Comparison of ENCODE assay signal across 13 cellular contexts in genomic region chrX:18676470-18676869, GRCh38. TPM values are rescaled to one million over a fixed set of nuclear protein-coding genes. Genes with fewer than 3 reads are reported as not detected.
DNase-seq lines count a peak whose midpoint lies in the region; ATAC-seq, FAIRE-seq and TF ChIP-seq lines count a peak whose summit lies in the region.
"Had no signal": no experiment of that assay in that cellular context is flagged by ENCODE, and none has a peak within 500 bp of the region (broad histone marks: within the 10 kb centered on the region; RNA-seq: fewer than 3 reads in every experiment).

No MANE protein-coding gene starts in this region.

- DNase-seq in A549 (ENCODE audit: low read depth in 1 of 2, low spot score in 1 of 2) (peak; percentile 37 to 50), T-helper 17 cell (no peak), immature natural killer cell (no peak), hippocampal formation (lab: John Stamatoyannopoulos, UW) (no peak)
- no peak for DNase-seq in activated T-cell treated with anti-CD3 and anti-CD28 coated beads, Interleukin-2, amount 50 U/mL, for 24 hours
- no peak for DNase-seq in activated CD4-positive, CD25-positive, alpha-beta regulatory T cell treated with anti-CD3 and anti-CD28 coated beads, Interleukin-2, amount 50 U/mL, for 72 hours
- DNase-seq: CD4-positive, alpha-beta memory T cell; NCI-H345; T1000 had no signal

- H3K27me3 Mint-ChIP-seq in T-helper 17 cell = no peaks in the 10 kb centered on the region
- H3K27me3 Mint-ChIP-seq in immature natural killer cell (ENCODE audit: low read depth in 3 of 3) = peaks cover 11 to 17% (median 15%) of the 10 kb centered on the region in 3 donors
- H3K27me3 Mint-ChIP-seq in activated T-cell treated with anti-CD3 and anti-CD28 coated beads, Interleukin-2, amount 50 U/mL, for 24 hours = peaks cover 2% of the 10 kb centered on the region
- H3K27me3 Mint-ChIP-seq: CD4-positive, alpha-beta memory T cell had no signal

- peak overlapping the region; percentile 22; the same call in 1 of the 3 replicates for H3K4me2 ChIP-seq in A549

- POLR2A ChIA-PET in A549 (lab: Yijun Ruan, JAX) = interaction anchor here (0.6 to 0.9 kb wide), 2 partner anchors 38 to 209 kb away, joined by 3 to 7 read pairs; no protein-coding TSS in a partner anchor
- POLR2A ChIA-PET in HEK293 (lab: Yijun Ruan, JAX) = interaction anchor here (0.7 to 1.2 kb wide), 2 partner anchors 26 to 289 kb away, joined by 3 to 4 read pairs; no protein-coding TSS in a partner anchor

- H3K4me3 Mint-ChIP-seq in T-helper 17 cell (no peak overlapping the region), immature natural killer cell (peak overlapping the region in 3 of 5 donors; percentile 59 to 84 (median 83))
- H3K4me3 Mint-ChIP-seq in activated T-cell treated with anti-CD3 and anti-CD28 coated beads, Interleukin-2, amount 50 U/mL, for 24 hours = no peak overlapping the region

- H3K27ac ChIP-seq in A549 (peak overlapping the region in 1 of 2 experiments; percentile 96; a peak in 1 of 6 replicates), HEK293 (ENCODE audit: extremely low read depth, low read depth, low read length) (no peak overlapping the region)

- H3K4me3 ChIP-seq in A549 = no peak overlapping the region
- no peak overlapping the region for H3K4me3 ChIP-seq in HEK293 (ENCODE audit: low read depth, low read length)
- H3K4me3 ChIP-seq: lung had no signal

- peaks cover 2% of the 10 kb centered on the region for H3K36me3 Mint-ChIP-seq in T-helper 17 cell (ENCODE audit: low read depth)
- no peaks in the 10 kb centered on the region for H3K36me3 Mint-ChIP-seq in immature natural killer cell
- H3K36me3 Mint-ChIP-seq in activated T-cell treated with anti-CD3 and anti-CD28 coated beads, Interleukin-2, amount 50 U/mL, for 24 hours (ENCODE audit: low read depth) = no peaks in the 10 kb centered on the region

- no peak for TF ChIP-seq POLR2A in A549 (IDR thresholded peaks at IDR 0.05; ENCODE audit: low read length)

- TF ChIP-seq RAD21 in A549 (conservative IDR thresholded peaks at IDR 0.05 in 1 of 2, IDR thresholded peaks at IDR 0.05 in 1 of 2) = peak in 1 of 2 experiments; percentile 7; a peak in 1 of 5 replicates

- CTCF ChIA-PET in A549 (lab: Yijun Ruan, JAX) = interaction anchor here (0.9 to 3.7 kb wide), 8 partner anchors 10 to 257 kb away, joined by 3 to 23 read pairs (median 5); no protein-coding TSS in a partner anchor
- CTCF ChIA-PET in HEK293 (lab: Yijun Ruan, JAX) = interaction anchor here (0.6 to 1.3 kb wide), 12 partner anchors 11 to 638 kb away, joined by 3 to 5 read pairs (median 3); partner anchors contain the start of gene PPEF1

- TF ChIP-seq CTCF in A549 (IDR thresholded peaks at IDR 0.05) (no peak; the same call in 2 of the 3 replicates), HEK293 (tag by site-specific recombination; IDR thresholded peaks at IDR 0.05) (no peak)

- H3K27ac Mint-ChIP-seq in T-helper 17 cell (peak overlapping the region; percentile 92), immature natural killer cell (peak overlapping the region in 3 of 6 donors; percentile 25 to 82 (median 40))
- no peak overlapping the region for H3K27ac Mint-ChIP-seq in activated T-cell treated with anti-CD3 and anti-CD28 coated beads, Interleukin-2, amount 50 U/mL, for 24 hours

- H3K4me1 ChIP-seq in A549 (peaks cover 13% of the 10 kb centered on the region; the same call in 2 of the 3 replicates), HEK293 (ENCODE audit: control insufficient read depth, insufficient read depth, low read length) (no peaks in the 10 kb centered on the region; the same call in 1 of the 2 replicates)

- H3K9me3 Mint-ChIP-seq in immature natural killer cell = no peaks in the 10 kb centered on the region
- no peaks in the 10 kb centered on the region for H3K9me3 Mint-ChIP-seq in activated T-cell treated with anti-CD3 and anti-CD28 coated beads, Interleukin-2, amount 50 U/mL, for 24 hours

- no peak for TF ChIP-seq EP300 in A549 (IDR thresholded peaks at IDR 0.05)

- FAIRE-seq in A549 (lab: Jason Lieb, UNC) = peak; percentile 67
- FAIRE-seq: H54 had no signal

- H3K9me3 ChIP-seq in A549 (no peaks in the 10 kb centered on the region), HEK293 (ENCODE audit: control insufficient read depth, insufficient read depth, low read depth, low read length) (no peaks in the 10 kb centered on the region), T-helper 17 cell (ENCODE audit: control insufficient read depth, low read length, poor library complexity, severe bottlenecking) (no peaks in the 10 kb centered on the region)

- H3K36me3 ChIP-seq in HEK293 (ENCODE audit: control insufficient read depth in 2 of 2, insufficient read depth in 1 of 2, low read length in 2 of 2) = no peaks in the 10 kb centered on the region

- WGBS in A549 (ENCODE audit: missing lambda C conversion rate) = 61% methylated on average over 10 of the region's 11 CpGs

- H3K4me1 Mint-ChIP-seq in T-helper 17 cell (peaks cover 9% of the 10 kb centered on the region), immature natural killer cell (peaks cover 15 to 19% of the 10 kb centered on the region in 2 donors)
- peaks cover 11% of the 10 kb centered on the region for H3K4me1 Mint-ChIP-seq in activated T-cell treated with anti-CD3 and anti-CD28 coated beads, Interleukin-2, amount 50 U/mL, for 24 hours (ENCODE audit: low read depth)

- peak; percentile 23 to 64; a peak in 4 of 6 replicates for ATAC-seq in A549
- no peak for ATAC-seq in T-helper 17 cell
- ATAC-seq in HG02870 (IDR thresholded peaks at IDR 0.05; ENCODE audit: unreplicated experiment) = no peak

TF ChIP-seq in A549, 52 proteins besides CTCF, POLR2A, EP300 and RAD21 (continues in another document):
- TF ChIP-seq POLR2AphosphoS2 (conservative IDR thresholded peaks at IDR 0.05; ENCODE audit: low read length) (no peak), GATA3 (IDR thresholded peaks at IDR 0.05; ENCODE audit: borderline replicate concordance) (no peak), NPAS2 (CRISPR knock-in tag; IDR thresholded peaks at IDR 0.05; ENCODE audit: borderline replicate concordance) (no peak), CHD4 (IDR thresholded peaks at IDR 0.05; ENCODE audit: borderline replicate concordance) (no peak), HEYL (CRISPR knock-in tag; IDR thresholded peaks at IDR 0.05) (no peak), SMC3 (IDR thresholded peaks at IDR 0.05) (no peak), EHMT2 (IDR thresholded peaks at IDR 0.05; ENCODE audit: low read depth) (no peak), MAFK (IDR thresholded peaks at IDR 0.05; ENCODE audit: partially characterized antibody) (no peak), ZFP36 (IDR thresholded peaks at IDR 0.05; ENCODE audit: borderline replicate concordance, partially characterized antibody) (no peak), RCOR1 (IDR thresholded peaks at IDR 0.05; ENCODE audit: low read depth, low read length) (no peak)
- TF ChIP-seq, protein P1, sequence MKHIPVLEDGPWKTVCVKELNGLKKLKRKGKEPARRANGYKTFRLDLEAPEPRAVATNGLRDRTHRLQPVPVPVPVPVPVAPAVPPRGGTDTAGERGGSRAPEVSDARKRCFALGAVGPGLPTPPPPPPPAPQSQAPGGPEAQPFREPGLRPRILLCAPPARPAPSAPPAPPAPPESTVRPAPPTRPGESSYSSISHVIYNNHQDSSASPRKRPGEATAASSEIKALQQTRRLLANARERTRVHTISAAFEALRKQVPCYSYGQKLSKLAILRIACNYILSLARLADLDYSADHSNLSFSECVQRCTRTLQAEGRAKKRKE (CRISPR knock-in tag; IDR thresholded peaks at IDR 0.05; ENCODE audit: low read depth) = no peak

TF ChIP-seq in HEK293, 187 proteins besides CTCF, POLR2A, EP300 and RAD21:
- TF ChIP-seq SCRT2 (tag by site-specific recombination; IDR thresholded peaks at IDR 0.05) (peak; percentile 89), IKZF3 (tag by site-specific recombination; IDR thresholded peaks at IDR 0.05) (peak; percentile 72), SCRT1 (tag by site-specific recombination; IDR thresholded peaks at IDR 0.05; ENCODE audit: borderline replicate concordance) (peak; percentile 67; the same call in 1 of the 2 replicates), ZNF530 (tag by site-specific recombination; IDR thresholded peaks at IDR 0.05; ENCODE audit: low read depth) (no peak)
- TF ChIP-seq, protein P2, sequence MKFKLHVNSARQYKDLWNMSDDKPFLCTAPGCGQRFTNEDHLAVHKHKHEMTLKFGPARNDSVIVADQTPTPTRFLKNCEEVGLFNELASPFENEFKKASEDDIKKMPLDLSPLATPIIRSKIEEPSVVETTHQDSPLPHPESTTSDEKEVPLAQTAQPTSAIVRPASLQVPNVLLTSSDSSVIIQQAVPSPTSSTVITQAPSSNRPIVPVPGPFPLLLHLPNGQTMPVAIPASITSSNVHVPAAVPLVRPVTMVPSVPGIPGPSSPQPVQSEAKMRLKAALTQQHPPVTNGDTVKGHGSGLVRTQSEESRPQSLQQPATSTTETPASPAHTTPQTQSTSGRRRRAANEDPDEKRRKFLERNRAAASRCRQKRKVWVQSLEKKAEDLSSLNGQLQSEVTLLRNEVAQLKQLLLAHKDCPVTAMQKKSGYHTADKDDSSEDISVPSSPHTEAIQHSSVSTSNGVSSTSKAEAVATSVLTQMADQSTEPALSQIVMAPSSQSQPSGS (tag by site-specific recombination; IDR thresholded peaks at IDR 0.05; ENCODE audit: low read depth) = no peak
TF ChIP-seq in HEK293: peak in this region for 3.

RNA-seq across cellular contexts. Expression of gene RS1, which starts 4.6 kb away (rescaled TPM):
- polyA plus RNA-seq in A549 (2011; rRNA removed) (not detected in 2 replicates), A549 (2017; fragmentation: RNase III; extraction: RNeasy Plus Mini Kit Qiagen cat#74134 plus additional on column Dnase treatment) (not detected in 3 replicates), immature natural killer cell (not detected)
- polyA plus RNA-seq in A549 (2012; cell fraction: cytosol; rRNA removed) = not detected in 2 replicates
- not detected in 2 replicates for polyA plus RNA-seq in A549 (2012; cell fraction: nucleus; rRNA removed)
- not detected in 2 replicates for polyA minus RNA-seq in A549 (2011; rRNA and poly(A)+ RNA removed)
- total RNA-seq in T-helper 17 cell = not detected
- total RNA-seq: CD4-positive, alpha-beta memory T cell had no signal
- polyA plus RNA-seq: CD4-positive, alpha-beta memory T cell had no signal

RNA-seq across cellular contexts. Expression of gene PPEF1, which starts 31.0 kb away (rescaled TPM):
- polyA plus RNA-seq in A549 (2011; rRNA removed) (1.9 and 2.0 TPM in 2 replicates), A549 (2017; fragmentation: RNase III; extraction: RNeasy Plus Mini Kit Qiagen cat#74134 plus additional on column Dnase treatment) (1.0 to 1.1 TPM (median 1.0 TPM) in 3 replicates), immature natural killer cell (under 1 TPM in 1 of 3 donors, not detected in 2; 0.34 TPM)
- polyA plus RNA-seq in A549 (2012; cell fraction: cytosol; rRNA removed) = 0.21 and 0.29 TPM in 2 replicates
- 0.11 and 0.18 TPM in 2 replicates for polyA plus RNA-seq in A549 (2012; cell fraction: nucleus; rRNA removed)
- polyA minus RNA-seq in A549 (2011; rRNA and poly(A)+ RNA removed) = 3.0 and 3.9 TPM in 2 replicates
- total RNA-seq in T-helper 17 cell = under 1 TPM in 1 of 2 donors, not detected in 1; 0.39 TPM
- polyA plus RNA-seq: CD4-positive, alpha-beta memory T cell had no signal

Comparison
In these comparisons a context has a peak if more than half of its experiments do, and no peak if none do; other contexts are left out.
1. ATAC-seq: peak in A549 (2 of 2); none in T-helper 17 cell (single experiment) and HG02870 (single experiment).
2. DNase-seq: peak in A549 (2 of 2); none in T-helper 17 cell (0 of 3), immature natural killer cell (0 of 3), activated T-cell treated with anti-CD3 and anti-CD28 coated beads, Interleukin-2, amount 50 U/mL, for 24 hours (single experiment), activated CD4-positive, CD25-positive, alpha-beta regulatory T cell treated with anti-CD3 and anti-CD28 coated beads, Interleukin-2, amount 50 U/mL, for 72 hours (single experiment) and hippocampal formation (0 of 2).
3. H3K4me3 Mint-ChIP-seq: peak in immature natural killer cell (3 of 5); none in T-helper 17 cell (single experiment) and activated T-cell treated with anti-CD3 and anti-CD28 coated beads, Interleukin-2, amount 50 U/mL, for 24 hours (single experiment).